8 cellular contexts compared by ENCODE assay signal in the genomic region with DNA sequence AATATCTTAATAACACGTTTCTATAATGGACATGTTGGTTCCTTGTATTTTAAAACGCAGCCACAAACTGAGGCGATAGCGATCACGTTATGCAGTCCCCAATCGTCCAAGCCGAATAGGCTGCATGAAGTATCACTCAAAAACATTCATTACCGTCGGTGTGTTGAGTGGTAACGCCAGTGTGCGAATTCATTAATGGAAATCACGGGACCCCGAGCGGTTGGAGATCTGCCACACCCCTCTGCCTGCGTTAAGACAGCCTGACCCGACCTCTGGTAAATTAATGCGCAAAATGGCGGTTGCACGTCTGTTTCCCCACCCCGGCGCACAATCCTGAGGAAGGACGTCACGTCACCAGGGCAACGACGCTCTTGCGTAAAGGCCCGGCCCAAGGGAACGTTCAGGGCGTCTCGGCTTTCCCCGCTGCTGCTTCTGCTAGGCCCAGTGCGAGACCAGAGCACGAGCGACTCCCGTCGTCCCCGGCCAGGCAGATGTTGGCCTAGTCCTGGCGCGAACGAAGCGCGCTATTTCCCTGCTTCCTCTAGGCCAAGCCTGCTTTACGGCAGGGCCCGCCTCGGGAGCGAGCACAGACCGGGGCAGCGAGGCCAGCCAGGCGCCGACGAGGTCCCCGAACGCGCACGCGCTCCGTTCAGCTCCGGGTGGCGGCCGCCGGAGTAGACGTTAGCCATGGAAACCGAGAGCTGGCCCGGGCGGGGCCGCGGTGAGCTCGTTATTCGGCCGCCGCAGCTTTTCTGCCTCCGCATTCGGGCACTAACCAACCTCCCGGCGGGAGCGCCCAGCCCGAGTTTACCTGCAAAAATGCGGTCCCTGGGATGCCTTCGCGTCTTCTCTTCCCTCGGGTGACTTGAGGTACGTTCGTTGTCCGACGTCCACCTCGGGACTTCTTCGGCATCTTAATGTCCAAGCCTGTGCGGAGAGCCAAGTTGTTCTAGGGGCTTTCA. TPM values are rescaled to one million over a fixed set of nuclear protein-coding genes. Genes with fewer than 3 reads are reported as not detected.
DNase-seq lines count a peak whose midpoint lies in the region; ATAC-seq and TF ChIP-seq lines count a peak whose summit lies in the region.

Gene PCNX4 (plus strand): TSS at position 374 of the 962 bp plus-strand sequence. CDS start 15,716 bp downstream, outside the sequence.

- intact Hi-C loops in activated CD4-positive, alpha-beta T cell treated with anti-CD3 and anti-CD28 coated beads for 36 hours (cut with DNase I, micrococcal nuclease), result loop anchor here (1.0 to 5.0 kb wide), 12 partner anchors 59 to 1670 kb away; partner anchors contain the start of genes DHRS7 (in 2 of the 2), JKAMP (in 2 of the 2), L3HYPDH (in 2 of the 2) and DAAM1 (in 1 of the 2)

- peaks cover 11% of the 10 kb centered on the region for H3K36me3 Mint-ChIP-seq in activated CD4-positive, alpha-beta T cell treated with anti-CD3 and anti-CD28 coated beads for 36 hours (ENCODE audit: low read depth)

- TF ChIP-seq POLR2A in GM19099 (IDR thresholded peaks at IDR 0.05; ENCODE audit: extremely low read depth, insufficient read length, low read depth), result peak; percentile 95

- no peaks in the 10 kb centered on the region for H3K27me3 ChIP-seq in kidney epithelial cell (ENCODE audit: control insufficient read depth, insufficient read depth, low read length)

- CTCF ChIA-PET in activated CD4-positive, alpha-beta T cell treated with anti-CD3 and anti-CD28 coated beads for 36 hours (lab: Charles Lee), result interaction anchor here (0.7 to 2.5 kb wide), 6 partner anchors 93 to 206 kb away, joined by 3 to 8 read pairs (median 4); no protein-coding TSS in a partner anchor

- TF ChIP-seq CTCF in choroid plexus epithelial cell (conservative IDR thresholded peaks at IDR 0.05; ENCODE audit: low read depth, low read length), result no peak
- no peak for TF ChIP-seq CTCF in kidney epithelial cell (IDR thresholded peaks at IDR 0.05; ENCODE audit: insufficient read depth, low read length, poor library complexity, severe bottlenecking)

- no peaks in the 10 kb centered on the region for H3K27me3 Mint-ChIP-seq in activated CD4-positive, alpha-beta T cell treated with anti-CD3 and anti-CD28 coated beads for 36 hours

- H3K4me3 ChIP-seq in choroid plexus epithelial cell (ENCODE audit: low read depth, low read length) (peak within 1 kb of the TSS; percentile 82), kidney epithelial cell (ENCODE audit: low read depth, low read length) (peak within 1 kb of the TSS; percentile 97)

- ATAC-seq in HG03432 (IDR thresholded peaks at IDR 0.05; ENCODE audit: unreplicated experiment), result peak; percentile 96
- peak; percentile 96 for ATAC-seq in activated CD4-positive, alpha-beta T cell treated with anti-CD3 and anti-CD28 coated beads for 36 hours

- no peaks in the 10 kb centered on the region for H3K9me3 Mint-ChIP-seq in activated CD4-positive, alpha-beta T cell treated with anti-CD3 and anti-CD28 coated beads for 36 hours (ENCODE audit: low read depth)

- H3K27ac Mint-ChIP-seq in activated CD4-positive, alpha-beta T cell treated with anti-CD3 and anti-CD28 coated beads for 36 hours, result peak within 1 kb of the TSS; percentile 92

- POLR2A ChIA-PET in activated CD4-positive, alpha-beta T cell treated with anti-CD3 and anti-CD28 coated beads for 36 hours (lab: Charles Lee), result interaction anchor here (1.4 to 1.5 kb wide), 2 partner anchors 73 to 157 kb away, joined by 3 to 4 read pairs; partner anchors contain the start of genes DHRS7 and PPM1A

- H3K4me1 Mint-ChIP-seq in activated CD4-positive, alpha-beta T cell treated with anti-CD3 and anti-CD28 coated beads for 36 hours, result peaks cover 34% of the 10 kb centered on the region

- H3K36me3 ChIP-seq in kidney epithelial cell (ENCODE audit: control insufficient read depth, insufficient read depth, low read length), result no peaks in the 10 kb centered on the region

- peak; percentile 96 for DNase-seq in AG20443 (ENCODE audit: low spot score)
- DNase-seq in NCI-H524 (lab: John Stamatoyannopoulos, UW), result peak; percentile 100
- peak; percentile 96 for DNase-seq in activated CD4-positive, alpha-beta T cell treated with anti-CD3 and anti-CD28 coated beads for 36 hours
- peak; percentile 100 for DNase-seq in choroid plexus epithelial cell (ENCODE audit: low read depth)
- peak; percentile 88 for DNase-seq in kidney epithelial cell (ENCODE audit: low read depth)
- peak; percentile 89 to 90 for DNase-seq in stimulated activated CD4-positive, alpha-beta T cell treated with anti-CD3 and anti-CD28 coated beads, Interleukin-15, amount 100 ng/mL, for 48 hours (ENCODE audit: low read depth in 2 of 2)

- H3K4me3 Mint-ChIP-seq in activated CD4-positive, alpha-beta T cell treated with anti-CD3 and anti-CD28 coated beads for 36 hours, result peak within 1 kb of the TSS; percentile 91

RNA-seq across cellular contexts. Expression of gene PCNX4, which starts in this region (rescaled TPM):
- total RNA-seq in activated CD4-positive, alpha-beta T cell treated with anti-CD3 and anti-CD28 coated beads for 36 hours, result 10 to 100 TPM; 27.0 to 27.6 TPM
- 83.4 and 96.8 TPM in 2 replicates for total RNA-seq in kidney epithelial cell

Comparison
In these comparisons a context has a peak if more than half of its experiments do, and no peak if none do; other contexts are left out.
1. Peak in every context shown above with its lines: DNase-seq, ATAC-seq and H3K4me3 ChIP-seq.